8 cellular contexts compared by ENCODE assay signal in the genomic region with DNA sequence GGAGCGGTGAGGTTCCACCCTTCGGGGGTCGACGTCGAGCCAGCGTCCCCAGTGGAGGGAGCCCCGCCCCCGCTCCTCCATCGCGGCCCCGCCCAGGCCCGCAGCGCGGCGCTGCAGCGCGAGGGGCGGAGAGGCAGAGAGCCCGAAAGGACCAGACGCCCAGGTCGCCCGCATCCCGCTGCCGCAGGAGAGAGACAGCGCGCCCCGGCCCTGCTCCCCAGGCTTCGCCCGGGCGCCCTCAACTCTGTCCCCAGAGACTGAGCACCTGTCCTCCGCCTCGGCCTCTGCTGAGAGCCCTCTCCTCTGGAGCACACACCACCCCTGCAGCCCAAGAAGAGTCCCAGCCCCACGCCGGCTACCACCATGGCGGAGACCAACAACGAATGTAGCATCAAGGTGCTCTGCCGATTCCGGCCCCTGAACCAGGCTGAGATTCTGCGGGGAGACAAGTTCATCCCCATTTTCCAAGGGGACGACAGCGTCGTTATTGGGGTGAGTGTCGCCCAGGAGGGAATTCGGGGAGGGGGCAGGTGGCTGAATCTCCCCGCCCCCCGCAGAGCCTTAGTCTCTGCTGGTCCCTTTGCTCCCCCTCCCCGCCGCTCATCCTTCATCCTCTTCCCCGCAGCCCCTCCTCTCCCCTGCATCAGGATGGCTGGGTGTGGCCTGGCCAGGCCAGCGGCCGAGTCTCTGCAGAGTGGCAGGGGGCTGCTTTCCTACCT. TPM values are rescaled to one million over a fixed set of nuclear protein-coding genes. Genes with fewer than 3 reads are reported as not detected.
DNase-seq lines count a peak whose midpoint lies in the region; ATAC-seq and TF ChIP-seq lines count a peak whose summit lies in the region.

A gene (plus strand): TSS at position 136 of the 719 bp plus-strand sequence. CDS start 228 bp downstream, at position 364.

- H3K4me1 ChIP-seq in mammary epithelial cell (ENCODE audit: insufficient read depth, low read length), result peaks cover 12% of the 10 kb centered on the region
- H3K4me1 ChIP-seq in left lung, result peaks cover 16 to 27% of the 10 kb centered on the region in 2 donors

- H3K27me3 ChIP-seq in BJ (ENCODE audit: control insufficient read depth, insufficient read depth, low read length) (peaks cover 6% of the 10 kb centered on the region), mammary epithelial cell (ENCODE audit: insufficient read depth, low read length) (no peaks in the 10 kb centered on the region), left lung (peaks cover 9 to 51% of the 10 kb centered on the region in 2 donors)

- DNase-seq in BJ (ENCODE audit: low read depth) (no peak), HFF-Myc (ENCODE audit: extremely low read depth, low read depth) (no peak), T-helper 9 cell (peak; percentile 42), mammary epithelial cell (no peak), left lung (peak in 1 of 2 donors; percentile 89), left lobe of liver (ENCODE audit: low spot score) (no peak)
- DNase-seq in stimulated activated CD4-positive, alpha-beta T cell treated with anti-CD3 and anti-CD28 coated beads, TNF-alpha, amount 100 ng/mL, for 24 hours (ENCODE audit: low read depth in 3 of 3), result peak in 2 of 3 experiments; percentile 31 to 61

- intact Hi-C loops in mammary epithelial cell (cut with micrococcal nuclease), result no loop called here
- intact Hi-C loops in left lung (cut with DNase I), result no loop called here

- dilution Hi-C loops in mammary epithelial cell (cut with HindIII; ENCODE audit: low sequenced_read_pairs), result no loop called here

- 14% methylated on average over 15 of the region's 51 CpGs for WGBS in mammary epithelial cell (ENCODE audit: low coverage, missing lambda C conversion rate)

- peak within 1 kb of the TSS; percentile 90 for H3K4me2 ChIP-seq in mammary epithelial cell (ENCODE audit: insufficient read depth, low read depth, low read length)

- H4K20me1 ChIP-seq in mammary epithelial cell (ENCODE audit: insufficient read depth, low read length), result no peaks in the 10 kb centered on the region

- peak within 1 kb of the TSS; percentile 42 for H3K4me3 ChIP-seq in BJ (ENCODE audit: low read depth, low read length)
- peak within 1 kb of the TSS; percentile 52 for H3K4me3 ChIP-seq in HFF-Myc (replicated peaks; ENCODE audit: low read depth, low read length)
- peak within 1 kb of the TSS; percentile 25 to 50 (median 43) for H3K4me3 ChIP-seq in mammary epithelial cell (replicated peaks in 1 of 3; ENCODE audit: insufficient read depth in 1 of 3, low read depth in 2 of 3, low read length in 3 of 3)
- H3K4me3 ChIP-seq in left lung, result peak within 1 kb of the TSS; percentile 15 to 34

- H3K36me3 ChIP-seq in BJ (ENCODE audit: control insufficient read depth, insufficient read depth, low read length) (no peaks in the 10 kb centered on the region), mammary epithelial cell (ENCODE audit: insufficient read depth, low read length) (peaks cover under 1% of the 10 kb centered on the region), left lung (no peaks in the 10 kb centered on the region)

- in situ Hi-C loops in mammary epithelial cell (cut with MboI; ENCODE audit: low sequenced_read_pairs in 2 of 2), result no loop called here

- peak within 1 kb of the TSS; percentile 89 for H2AFZ ChIP-seq in mammary epithelial cell (ENCODE audit: low read depth, low read length)

- ATAC-seq in left lung, result peak; percentile 8
- no peak for ATAC-seq in GM21825 (IDR thresholded peaks at IDR 0.05; ENCODE audit: unreplicated experiment)
- ATAC-seq in left lobe of liver, result no peak

- CTCF ChIA-PET in BJ (lab: Yijun Ruan, JAX), result no interaction called here
- CTCF ChIA-PET in mammary epithelial cell (lab: Charles Lee; ENCODE audit: low non-redundant PET), result no interaction called here

- H3K9me3 ChIP-seq in mammary epithelial cell (replicated peaks; ENCODE audit: insufficient read depth, low read length) (no peaks in the 10 kb centered on the region), left lung (no peaks in the 10 kb centered on the region)

- H3K27ac ChIP-seq in mammary epithelial cell (ENCODE audit: insufficient read depth, low read depth, low read length) (no peak within 1 kb of the TSS), left lung (no peak within 1 kb of the TSS)

- peaks cover 19% of the 10 kb centered on the region for H3K79me2 ChIP-seq in mammary epithelial cell (ENCODE audit: insufficient read depth, low read length)

- BruUV-seq in mammary epithelial cell (replicated peaks; lab: Mats Ljungman, UMichigan), result no TSS peak

- TF ChIP-seq CTCF in BJ (IDR thresholded peaks at IDR 0.05; ENCODE audit: insufficient read depth, low read depth, low read length), result no peak
- no peak for TF ChIP-seq CTCF in HFF-Myc (IDR thresholded peaks at IDR 0.05; ENCODE audit: low read depth, low read length, missing control alignments)
- TF ChIP-seq CTCF in mammary epithelial cell (conservative IDR thresholded peaks at IDR 0.05 in 1 of 2, IDR thresholded peaks at IDR 0.05 in 1 of 2; ENCODE audit: extremely low read depth in 1 of 2, insufficient read depth in 1 of 2, low read depth in 1 of 2, low read length in 2 of 2), result peak in 1 of 2 donors; percentile 18
- TF ChIP-seq CTCF in left lung (IDR thresholded peaks at IDR 0.05), result no peak

- POLR2A ChIA-PET in BJ (lab: Charles Lee), result no interaction called here

- no peak within 1 kb of the TSS for H3K9ac ChIP-seq in mammary epithelial cell (ENCODE audit: insufficient read depth, low read length)

RNA-seq across cellular contexts. Expression of the gene that starts here (rescaled TPM):
- polyA plus RNA-seq in BJ (2011; rRNA removed), result 0.50 and 0.64 TPM in 2 replicates
- polyA minus RNA-seq in BJ (2011; rRNA and poly(A)+ RNA removed), result 0.31 and 0.57 TPM in 2 replicates
- 1 to 10 TPM; 1.3 to 2.4 TPM for total RNA-seq in mammary epithelial cell
- 0.46 TPM for polyA plus RNA-seq in mammary epithelial cell
- polyA minus RNA-seq in mammary epithelial cell, result not detected
- total RNA-seq in left lung, result under 1 TPM; 0.38 to 0.50 TPM
- total RNA-seq in left lobe of liver, result 0.05 TPM

Comparison
In these comparisons a context has a peak if more than half of its experiments do, and no peak if none do; other contexts are left out.
1. Peak in ATAC-seq and H3K4me3 ChIP-seq in left lung; RNA of the gene not detected or under 1 TPM.
2. DNase-seq: peak in T-helper 9 cell (single experiment) and stimulated activated CD4-positive, alpha-beta T cell treated with anti-CD3 and anti-CD28 coated beads, TNF-alpha, amount 100 ng/mL, for 24 hours (2 of 3); none in BJ (single experiment), HFF-Myc (single experiment), mammary epithelial cell (single experiment) and left lobe of liver (single experiment).
3. Peak in every context shown above with its lines, with median percentiles within 50 percentile points of each other: H3K4me3 ChIP-seq.